ENCODE assay signal across 27 cellular contexts in genomic region chr14:39264558-39264957, GRCh38. TPM values are rescaled to one million over a fixed set of nuclear protein-coding genes. Genes with fewer than 3 reads are reported as not detected.
DNase-seq lines count a peak whose midpoint lies in the region; ATAC-seq and TF ChIP-seq lines count a peak whose summit lies in the region.
"Had no signal": no experiment of that assay in that cellular context is flagged by ENCODE, and none has a peak within 500 bp of the region (broad histone marks: within the 10 kb centered on the region; RNA-seq: fewer than 3 reads in every experiment).

No MANE protein-coding gene starts in this region.

- no peak overlapping the region for H3K4me3 ChIP-seq in GM23248
- H3K4me3 ChIP-seq: MG63 had no signal

- H3K27ac ChIP-seq in CD4-positive, alpha-beta T cell (ENCODE audit: low read depth, low read length): no peak overlapping the region
- no peak overlapping the region for H3K27ac ChIP-seq in GM23248
- H3K27ac ChIP-seq: RWPE1 had no signal

- CTCF ChIA-PET in CD4-positive, alpha-beta T cell (lab: Charles Lee): interaction anchor here (1.1 kb wide), 1 partner anchor 8 kb away, joined by 3 read pairs; no protein-coding TSS in a partner anchor

- peaks cover 27% of the 10 kb centered on the region for H3K79me2 ChIP-seq in GM23248 (ENCODE audit: insufficient read depth)

- TF ChIP-seq CTCF in CD4-positive, alpha-beta T cell (IDR thresholded peaks at IDR 0.05): no peak

- POLR2A ChIA-PET in CD4-positive, alpha-beta T cell (lab: Charles Lee): interaction anchor here (0.9 to 3.7 kb wide), 5 partner anchors 10 to 168 kb away, joined by 3 to 48 read pairs (median 3); partner anchors contain the start of genes FBXO33 and TRAPPC6B

- intact Hi-C loops in CD4-positive, alpha-beta T cell (cut with DNase I, micrococcal nuclease): no loop called here

- no peaks in the 10 kb centered on the region for H4K20me1 ChIP-seq in GM23248 (ENCODE audit: insufficient read depth)

- H3K9me3 Mint-ChIP-seq in CD4-positive, alpha-beta T cell: peaks cover 2% of the 10 kb centered on the region
- H3K9me3 Mint-ChIP-seq: memory B cell had no signal

- H3K36me3 Mint-ChIP-seq in CD4-positive, alpha-beta T cell (ENCODE audit: low read depth): peaks cover 9% of the 10 kb centered on the region
- no peaks in the 10 kb centered on the region for H3K36me3 Mint-ChIP-seq in T-helper 17 cell (ENCODE audit: low read depth)
- H3K36me3 Mint-ChIP-seq: memory B cell had no signal

- peaks cover 25% of the 10 kb centered on the region for H3K4me1 ChIP-seq in GM23248 (ENCODE audit: insufficient read depth)

- H3K4me3 Mint-ChIP-seq in CD4-positive, alpha-beta T cell: peak overlapping the region; percentile 99
- H3K4me3 Mint-ChIP-seq in T-helper 17 cell: no peak overlapping the region
- H3K4me3 Mint-ChIP-seq: activated naive CD8-positive, alpha-beta T cell treated with anti-CD3 and anti-CD28 coated beads, Interleukin-2, amount 50 U/mL, for 24 hours had no signal

- WGBS in GM23248 (ENCODE audit: low coverage in 1 of 2, low lambda C conversion rate in 2 of 2, missing lambda C conversion rate in 2 of 2), 2 experiments: 100% methylated on average over 1 of the region's 1 CpG

- H2AFZ ChIP-seq in GM23248: peak overlapping the region; percentile 91; the same call in 1 of the 2 replicates

- H3K9ac ChIP-seq in GM23248: no peak overlapping the region

- peaks cover 12% of the 10 kb centered on the region for H3F3A ChIP-seq in GM23248 (ENCODE audit: insufficient read depth)

- no peaks in the 10 kb centered on the region for H3K9me2 ChIP-seq in GM23248 (ENCODE audit: insufficient read depth)

- no peaks in the 10 kb centered on the region for H3K9me3 ChIP-seq in CD4-positive, alpha-beta T cell (ENCODE audit: control insufficient read depth, low read length)
- H3K9me3 ChIP-seq in GM23248 (ENCODE audit: low read depth): no peaks in the 10 kb centered on the region
- H3K9me3 ChIP-seq in T-helper 17 cell (ENCODE audit: control insufficient read depth, low read length, poor library complexity, severe bottlenecking): no peaks in the 10 kb centered on the region
- H3K9me3 ChIP-seq: MG63, pancreas, testis had no signal

- H3K4me2 ChIP-seq in GM23248 (ENCODE audit: unreplicated experiment): no peak overlapping the region

- H3K36me3 ChIP-seq in GM23248 (ENCODE audit: low read depth): no peaks in the 10 kb centered on the region
- H3K36me3 ChIP-seq: left lung, MG63, pancreas, right atrium auricular region had no signal

- H3K27ac Mint-ChIP-seq in CD4-positive, alpha-beta T cell: peak overlapping the region; percentile 97
- H3K27ac Mint-ChIP-seq in T-helper 17 cell: no peak overlapping the region
- H3K27ac Mint-ChIP-seq: activated naive CD8-positive, alpha-beta T cell treated with anti-CD3 and anti-CD28 coated beads, Interleukin-2, amount 50 U/mL, for 24 hours; memory B cell had no signal

- H3K27me3 ChIP-seq in CD4-positive, alpha-beta T cell (ENCODE audit: control insufficient read depth, insufficient read depth, low read length): no peaks in the 10 kb centered on the region
- no peaks in the 10 kb centered on the region for H3K27me3 ChIP-seq in GM23248 (replicated peaks; ENCODE audit: insufficient read depth)
- H3K27me3 ChIP-seq: left lung, MG63, pancreas, right atrium auricular region, testis had no signal

- H3K4me1 Mint-ChIP-seq in CD4-positive, alpha-beta T cell (ENCODE audit: low read depth): peaks cover 39% of the 10 kb centered on the region
- peaks cover 25% of the 10 kb centered on the region for H3K4me1 Mint-ChIP-seq in T-helper 17 cell

- in situ Hi-C loops in GM23248 (cut with MboI): no loop called here

- no peaks in the 10 kb centered on the region for H3K27me3 Mint-ChIP-seq in CD4-positive, alpha-beta T cell
- no peaks in the 10 kb centered on the region for H3K27me3 Mint-ChIP-seq in T-helper 17 cell
- H3K27me3 Mint-ChIP-seq: activated naive CD8-positive, alpha-beta T cell treated with anti-CD3 and anti-CD28 coated beads, Interleukin-2, amount 50 U/mL, for 24 hours; memory B cell had no signal

- DNase-seq in CD4-positive, alpha-beta T cell: no peak
- DNase-seq in GM23248 (no peak), amniotic epithelial cell (ENCODE audit: low read depth) (peak; percentile 81), left kidney (ENCODE audit: low read depth, low spot score) (peak; percentile 3), superior temporal gyrus (ENCODE audit: extremely low spot score) (no peak), T-helper 17 cell (no peak)
- DNase-seq: activated CD4-positive, alpha-beta T cell treated with anti-CD3 and anti-CD28 coated beads, Interleukin-2, amount 50 U/mL, for 48 hours; activated naive CD4-positive, alpha-beta T cell; activated naive CD8-positive, alpha-beta T cell treated with anti-CD3 and anti-CD28 coated beads, Interleukin-2, amount 50 U/mL, for 24 hours; activated T-cell treated with anti-CD3 and anti-CD28 coated beads, Interleukin-2, amount 50 U/mL, for 72 hours; C1 segment of cervical spinal cord; GOT3; hippocampal formation; KBM-7; left lung; MG63; NCI-H2029; pancreas; stimulated activated CD4-positive, alpha-beta T cell treated with anti-CD3 and anti-CD28 coated beads, Interleukin-1b, Interleukin-23, amount 100 ng/mL, for 48 hours; stimulated activated naive CD8-positive, alpha-beta T cell treated with anti-CD3 and anti-CD28 coated beads, Interleukin-15, Interleukin-2, amounts not matched to agents 100 U/mL and 50 U/mL, for 24 hours; testis had no signal

- no peak for ATAC-seq in CD4-positive, alpha-beta T cell (ENCODE audit: poor library complexity)
- ATAC-seq in GM19395 (IDR thresholded peaks at IDR 0.05; ENCODE audit: unreplicated experiment) (no peak), T-helper 17 cell (no peak), HG03520 (IDR thresholded peaks at IDR 0.05; ENCODE audit: unreplicated experiment) (no peak)
- ATAC-seq: activated CD4-positive, CD25-positive, alpha-beta regulatory T cell treated with anti-CD3 and anti-CD28 coated beads, Interleukin-2, amount 50 U/mL, for 24 hours; activated naive CD8-positive, alpha-beta T cell treated with anti-CD3 and anti-CD28 coated beads, Interleukin-2, amount 50 U/mL, for 24 hours; activated T-cell treated with anti-CD3 and anti-CD28 coated beads, Interleukin-2, amount 50 U/mL, for 72 hours; left lung; stimulated activated naive CD8-positive, alpha-beta T cell treated with anti-CD3 and anti-CD28 coated beads, Interleukin-15, Interleukin-2, amounts not matched to agents 100 U/mL and 50 U/mL, for 24 hours had no signal

RNA-seq across cellular contexts. Expression of gene MIA2, which starts 30.8 kb away (rescaled TPM):
- 10 to 100 TPM; 21.1 to 24.1 TPM for total RNA-seq in CD4-positive, alpha-beta T cell
- total RNA-seq in GM23248 (2014; rRNA removed; shearing (Covaris generic)): 12.3 and 16.2 TPM in 2 replicates
- 21.4 and 21.5 TPM in 2 replicates for polyA plus RNA-seq in GM23248 (2016; fragmentation: Nextera tagmentation; extraction: Ambion mirVana)
- total RNA-seq in T-helper 17 cell: 10 to 100 TPM; 22.2 to 23.4 TPM

Comparison
In these comparisons a context has a peak if more than half of its experiments do, and no peak if none do; other contexts are left out.
1. DNase-seq: peak in amniotic epithelial cell (single experiment) and left kidney (single experiment); none in CD4-positive, alpha-beta T cell (0 of 10), GM23248 (single experiment), superior temporal gyrus (single experiment) and T-helper 17 cell (0 of 3).